20 cellular contexts compared by ENCODE assay signal in the genomic region with DNA sequence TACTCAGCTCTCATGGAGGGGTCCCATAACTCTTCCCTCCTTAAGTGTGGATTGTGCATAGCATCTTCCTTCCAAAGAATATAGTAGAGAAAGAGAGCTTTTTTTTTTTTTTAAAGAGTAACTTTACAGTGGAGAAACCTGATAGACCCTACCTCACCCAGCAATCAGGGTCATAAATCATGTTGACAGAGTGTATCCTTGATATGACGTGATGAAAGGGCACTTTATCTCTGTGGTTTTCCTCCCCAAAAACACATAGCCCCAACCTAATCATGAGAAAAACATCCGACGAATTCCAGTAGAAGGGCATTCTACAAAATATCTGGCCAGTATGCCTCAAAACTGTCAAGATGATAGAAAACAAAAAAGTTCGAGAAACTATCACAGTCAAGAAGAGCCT. TPM values are rescaled to one million over a fixed set of nuclear protein-coding genes. Genes with fewer than 3 reads are reported as not detected.
DNase-seq lines count a peak whose midpoint lies in the region; ATAC-seq, FAIRE-seq and TF ChIP-seq lines count a peak whose summit lies in the region.
"Had no signal": no experiment of that assay in that cellular context is flagged by ENCODE, and none has a peak within 500 bp of the region (broad histone marks: within the 10 kb centered on the region; RNA-seq: fewer than 3 reads in every experiment).

No MANE protein-coding gene starts in this region.

- peaks cover 13% of the 10 kb centered on the region for H3K36me3 Mint-ChIP-seq in type B pancreatic cell
- H3K36me3 Mint-ChIP-seq: CD4-positive, alpha-beta memory T cell had no signal

- no peak for TF ChIP-seq CTCF in HepG2 (CRISPR knock-in tag; IDR thresholded peaks at IDR 0.05)
- no peak for TF ChIP-seq CTCF in right lobe of liver (IDR thresholded peaks at IDR 0.05)
- TF ChIP-seq CTCF in type B pancreatic cell (conservative IDR thresholded peaks at IDR 0.05), result no peak

- H3K27ac ChIP-seq in HepG2 (ENCODE audit: extremely low read length, insufficient read depth, low read length) (no peak overlapping the region), right lobe of liver (no peak overlapping the region)
- H3K27ac ChIP-seq: 22Rv1, A549, C4-2B, HL-60 had no signal

- TF ChIP-seq RAD21 in HepG2 (CRISPR knock-in tag; IDR thresholded peaks at IDR 0.05), result no peak

- POLR2A ChIA-PET in HepG2 (lab: Yijun Ruan, JAX), result no interaction called here

- H3K4me2 ChIP-seq in HepG2 (ENCODE audit: low read depth, low read length), result no peak overlapping the region
- H3K4me2 ChIP-seq: A549 had no signal

- H3K4me1 ChIP-seq in HepG2 (ENCODE audit: insufficient read depth, low read length) (no peaks in the 10 kb centered on the region), right lobe of liver (no peaks in the 10 kb centered on the region)
- H3K4me1 ChIP-seq: A549 had no signal

- peaks cover 15% of the 10 kb centered on the region for H3K9me3 Mint-ChIP-seq in type B pancreatic cell

- TF ChIP-seq POLR2A in HepG2 (IDR thresholded peaks at IDR 0.05; ENCODE audit: insufficient read depth in 1 of 2, low read depth in 2 of 2, low read length in 2 of 2) (no peak), right lobe of liver (IDR thresholded peaks at IDR 0.05) (no peak)

- peak overlapping the region; percentile 39 for H3K4me3 Mint-ChIP-seq in type B pancreatic cell
- H3K4me3 Mint-ChIP-seq: CD4-positive, alpha-beta memory T cell; H9 had no signal

- no TSS peak for BruUV-seq in HepG2 (replicated peaks; lab: Mats Ljungman, UMichigan)

- no peak for DNase-seq in HepG2 (ENCODE audit: low spot score)
- DNase-seq in right lobe of liver, result no peak
- peak; percentile 57 for DNase-seq in islet precursor cell
- DNase-seq in type B pancreatic cell (ENCODE audit: extremely low spot score, unreplicated experiment), result no peak
- no peak for DNase-seq in MG63
- DNase-seq: AML-193; Calu3; CD4-positive, alpha-beta memory T cell; DMS79 treated with DMSO at 0.1 percent for 48 hours; GF-D8; H9; IMR-90; KBM-7 had no signal

- peak overlapping the region; percentile 87 for H3K27ac Mint-ChIP-seq in type B pancreatic cell
- H3K27ac Mint-ChIP-seq: CD4-positive, alpha-beta memory T cell; H9 had no signal

- H3K79me2 ChIP-seq in HepG2 (ENCODE audit: insufficient read depth, low read length), result no peaks in the 10 kb centered on the region

- ATAC-seq in HepG2 (no peak), right lobe of liver (no peak), GM21825 (IDR thresholded peaks at IDR 0.05; ENCODE audit: unreplicated experiment) (no peak), HG02973 (IDR thresholded peaks at IDR 0.05; ENCODE audit: unreplicated experiment) (no peak)
- ATAC-seq: A549 had no signal

- no peaks in the 10 kb centered on the region for H3K36me3 ChIP-seq in HepG2 (replicated peaks in 1 of 2; ENCODE audit: control insufficient read depth in 1 of 2, insufficient read depth in 2 of 2, low read length in 2 of 2)
- no peaks in the 10 kb centered on the region for H3K36me3 ChIP-seq in right lobe of liver
- no peaks in the 10 kb centered on the region for H3K36me3 ChIP-seq in MG63

- H3K27me3 ChIP-seq in HepG2 (ENCODE audit: control insufficient read depth in 1 of 2, insufficient read depth in 2 of 2, low read length in 2 of 2) (peaks cover 0 to 1% of the 10 kb centered on the region in 2 experiments; a peak in 1 of 5 replicates), right lobe of liver (no peaks in the 10 kb centered on the region), MG63 (no peaks in the 10 kb centered on the region)

- H4K20me1 ChIP-seq in HepG2 (ENCODE audit: insufficient read depth, low read length), result no peaks in the 10 kb centered on the region

- H3K4me1 Mint-ChIP-seq in type B pancreatic cell (ENCODE audit: unreplicated experiment), result peaks cover 10% of the 10 kb centered on the region
- H3K4me1 Mint-ChIP-seq: CD4-positive, alpha-beta memory T cell; H9 had no signal

- H3K4me3 ChIP-seq in HepG2 (replicated peaks in 1 of 3; ENCODE audit: insufficient read depth in 1 of 3, low read depth in 2 of 3, low read length in 3 of 3) (no peak overlapping the region), right lobe of liver (no peak overlapping the region), MG63 (no peak overlapping the region)
- H3K4me3 ChIP-seq: A549 had no signal

- 2% methylated on average over 4 of the region's 4 CpGs for WGBS in HepG2 (ENCODE audit: low lambda C conversion rate)
- 31% methylated on average over 4 of the region's 4 CpGs for WGBS in right lobe of liver (ENCODE audit: insufficient coverage, low coverage, low lambda C conversion rate, missing lambda C conversion rate)

- CTCF ChIA-PET in HepG2 (lab: Yijun Ruan, JAX; ENCODE audit: low intra/inter-chr PET ratio, low total read pairs), result no interaction called here

- intact Hi-C loops in HepG2 (cut with micrococcal nuclease; ENCODE audit: unreplicated experiment) (no loop called here), right lobe of liver (cut with DNase I) (no loop called here)

- H3K27me3 Mint-ChIP-seq in type B pancreatic cell, result no peaks in the 10 kb centered on the region
- H3K27me3 Mint-ChIP-seq: CD4-positive, alpha-beta memory T cell had no signal

- TF ChIP-seq EP300 in HepG2 (IDR thresholded peaks at IDR 0.05; ENCODE audit: low read depth in 2 of 2, low read length in 2 of 2) (no peak), HepG2 (CRISPR knock-in tag; IDR thresholded peaks at IDR 0.05; ENCODE audit: borderline replicate concordance) (no peak)

- H2AFZ ChIP-seq in HepG2 (ENCODE audit: low read length), result no peak overlapping the region

- H3K9me3 ChIP-seq in HepG2 (ENCODE audit: low read length) (peaks cover 9% of the 10 kb centered on the region), right lobe of liver (no peaks in the 10 kb centered on the region), MG63 (peaks cover 1% of the 10 kb centered on the region)
- H3K9me3 ChIP-seq: A549 had no signal

- H3K9ac ChIP-seq in HepG2 (ENCODE audit: insufficient read depth, low read depth, low read length), result no peak overlapping the region

- in situ Hi-C loops in HepG2 (cut with HindIII; ENCODE audit: extremely low pct_ligation_motif_present, low pct_unique_long_range_greater_than_20kb), result no loop called here

- no peak for FAIRE-seq in HepG2 (lab: Jason Lieb, UNC)
- FAIRE-seq: A549, H1 had no signal

TF ChIP-seq in HepG2, 621 proteins besides CTCF, POLR2A, EP300 and RAD21:
- TF ChIP-seq CREB1 (IDR thresholded peaks at IDR 0.05), result peak; percentile 24; the same call in 1 of the 2 replicates
- no peak for TF ChIP-seq CREB1 (CRISPR knock-in tag; IDR thresholded peaks at IDR 0.05)
- TF ChIP-seq ZNF713 (CRISPR knock-in tag; IDR thresholded peaks at IDR 0.05), result no peak

RNA-seq across cellular contexts. Expression of a gene that starts 29.5 kb away (rescaled TPM):
- total RNA-seq in HepG2 (2016; rRNA removed; fragmentation: Illumina TruSeq; extraction: Trizol) (4.5 and 6.0 TPM in 2 replicates), right lobe of liver (1 to 10 TPM; 3.1 to 8.8 (median 4.2) TPM), type B pancreatic cell (ENCODE audit: low replicate concordance) (250 and 255 TPM in 2 replicates)
- total RNA-seq in HepG2 (2016; cell fraction: cytosol; rRNA removed; fragmentation: Illumina TruSeq; extraction: Trizol; ENCODE audit: low read depth), result 0.88 and 1.3 TPM in 2 replicates
- 4.4 and 6.6 TPM in 2 replicates for total RNA-seq in HepG2 (2016; cell fraction: insoluble cytoplasmic fraction; rRNA removed; fragmentation: Illumina TruSeq; extraction: Trizol)
- total RNA-seq in HepG2 (2016; cell fraction: membrane; rRNA removed; fragmentation: Illumina TruSeq; extraction: Trizol), result 2.1 and 4.3 TPM in 2 replicates
- 11.1 and 12.8 TPM in 2 replicates for total RNA-seq in HepG2 (2016; cell fraction: nucleus; rRNA removed; fragmentation: Illumina TruSeq; extraction: Trizol)
- 2.6 and 3.8 TPM in 2 replicates for polyA plus RNA-seq in HepG2 (2011; rRNA removed)
- polyA plus RNA-seq in HepG2 (2011; cell fraction: cytosol; rRNA removed), result 1.2 and 2.1 TPM in 2 replicates
- 3.6 and 3.7 TPM in 2 replicates for polyA plus RNA-seq in HepG2 (2011; cell fraction: nucleus; rRNA removed)
- 1.7 and 2.9 TPM in 2 replicates for polyA plus RNA-seq in HepG2 (2012)
- 0.16 and 0.49 TPM in 2 replicates for polyA plus RNA-seq in HepG2 (2016; cell fraction: cytosol; fragmentation: Illumina TruSeq; extraction: Trizol; ENCODE audit: low read depth)
- polyA plus RNA-seq in HepG2 (2016; cell fraction: insoluble cytoplasmic fraction; fragmentation: Illumina TruSeq; extraction: Trizol; ENCODE audit: low read depth), result 4.1 and 4.2 TPM in 2 replicates
- 1.0 and 1.1 TPM in 2 replicates for polyA plus RNA-seq in HepG2 (2016; cell fraction: membrane; fragmentation: Illumina TruSeq; extraction: Trizol; ENCODE audit: low read depth)
- 4.8 and 9.7 TPM in 2 replicates for polyA plus RNA-seq in HepG2 (2016; cell fraction: nucleus; fragmentation: Illumina TruSeq; extraction: Trizol; ENCODE audit: insufficient read depth, low read depth)
- polyA minus RNA-seq in HepG2 (2011; rRNA and poly(A)+ RNA removed; ENCODE audit: low replicate concordance), result 6.9 and 19.7 TPM in 2 replicates
- polyA minus RNA-seq in HepG2 (2011; cell fraction: cytosol; rRNA and poly(A)+ RNA removed), result 4.3 and 5.7 TPM in 2 replicates
- 19.1 and 25.4 TPM in 2 replicates for polyA minus RNA-seq in HepG2 (2011; cell fraction: nucleus; rRNA and poly(A)+ RNA removed)
- 3.6 and 7.4 TPM in 2 replicates for total RNA-seq in MG63 (2014; rRNA removed; shearing (Covaris generic); ENCODE audit: low replicate concordance)
- total RNA-seq: CD4-positive, alpha-beta memory T cell had no signal
- polyA plus RNA-seq: CD4-positive, alpha-beta memory T cell had no signal

Comparison
In these comparisons a context has a peak if more than half of its experiments do, and no peak if none do; other contexts are left out.
1. RNA of a gene that starts 29.5 kb away (total RNA-seq): 250 to 255 TPM in type B pancreatic cell; 0.88 to 12.8 TPM in HepG2, 3.1 to 8.8 TPM in right lobe of liver and 3.6 to 7.4 TPM in MG63; every median in the first group is over 10 times any median in the second.